ENCODE assay signal across 16 cellular contexts in genomic region chr3:47006145-47006651, GRCh38. TPM values are rescaled to one million over a fixed set of nuclear protein-coding genes. Genes with fewer than 3 reads are reported as not detected.
DNase-seq lines count a peak whose midpoint lies in the region; ATAC-seq and TF ChIP-seq lines count a peak whose summit lies in the region.
"Had no signal": no experiment of that assay in that cellular context is flagged by ENCODE, and none has a peak within 500 bp of the region (broad histone marks: within the 10 kb centered on the region; RNA-seq: fewer than 3 reads in every experiment).

No MANE protein-coding gene starts in this region.

- peaks cover 23% of the 10 kb centered on the region for H3K4me1 Mint-ChIP-seq in CD14-positive monocyte
- H3K4me1 Mint-ChIP-seq in IgD-negative memory B cell, result peaks cover 0 to 3% (median 0%) of the 10 kb centered on the region in 3 donors
- peaks cover 8% of the 10 kb centered on the region for H3K4me1 Mint-ChIP-seq in dendritic cell treated with granulocyte-macrophage colony-stimulating factor and Interleukin-4, amounts not matched to agents 40 ng/mL and 50 ng/mL, for 4 days (ENCODE audit: low read depth)
- H3K4me1 Mint-ChIP-seq in naive thymus-derived CD8-positive, alpha-beta T cell, result peaks cover 4 to 12% (median 7%) of the 10 kb centered on the region in 4 donors

- H3K36me3 Mint-ChIP-seq in CD14-positive monocyte (peaks cover 78 to 85% of the 10 kb centered on the region in 2 donors), IgD-negative memory B cell (no peaks in the 10 kb centered on the region)
- peaks cover 79% of the 10 kb centered on the region for H3K36me3 Mint-ChIP-seq in dendritic cell treated with granulocyte-macrophage colony-stimulating factor and Interleukin-4, amounts not matched to agents 40 ng/mL and 50 ng/mL, for 4 days (ENCODE audit: low read depth)
- H3K36me3 Mint-ChIP-seq in naive thymus-derived CD8-positive, alpha-beta T cell, result peaks cover 0 to 25% (median 4%) of the 10 kb centered on the region in 3 donors

- TF ChIP-seq CTCF in CD14-positive monocyte (IDR thresholded peaks at IDR 0.05), result no peak

- no peak overlapping the region for H3K4me3 ChIP-seq in H7 (ENCODE audit: insufficient read depth, low read depth, low read length)
- H3K4me3 ChIP-seq: GM23248, MG63 had no signal

- ATAC-seq in naive thymus-derived CD8-positive, alpha-beta T cell, result no peak
- ATAC-seq: CD8-positive, alpha-beta T cell had no signal

- intact Hi-C loops in CD14-positive monocyte (cut with micrococcal nuclease), result no loop called here
- intact Hi-C loops in dendritic cell treated with granulocyte-macrophage colony-stimulating factor and Interleukin-4, amounts not matched to agents 40 ng/mL and 50 ng/mL, for 4 days (cut with micrococcal nuclease), result no loop called here

- H3K27ac Mint-ChIP-seq in CD14-positive monocyte (peak overlapping the region in 3 of 7 donors; percentile 3 to 77 (median 77)), IgD-negative memory B cell (peak overlapping the region in 2 of 3 donors; percentile 18 to 50)
- peak overlapping the region; percentile 2 for H3K27ac Mint-ChIP-seq in dendritic cell treated with granulocyte-macrophage colony-stimulating factor and Interleukin-4, amounts not matched to agents 40 ng/mL and 50 ng/mL, for 4 days
- peak overlapping the region in 9 of 10 donors; percentile 5 to 86 (median 54) for H3K27ac Mint-ChIP-seq in naive thymus-derived CD8-positive, alpha-beta T cell

- POLR2A ChIA-PET in naive thymus-derived CD8-positive, alpha-beta T cell (lab: Charles Lee), result interaction anchor here (0.5 to 1.1 kb wide), 6 partner anchors 11 to 109 kb away, joined by 3 to 6 read pairs (median 3); partner anchors contain the start of gene CCDC12

- no peaks in the 10 kb centered on the region for H3K27me3 ChIP-seq in H7 (ENCODE audit: control insufficient read depth, insufficient read depth, low read length)
- H3K27me3 ChIP-seq: MG63 had no signal

- peaks cover 0 to 1% (median 0%) of the 10 kb centered on the region in 3 donors for H3K27me3 Mint-ChIP-seq in CD14-positive monocyte (ENCODE audit: low read depth in 3 of 3)
- H3K27me3 Mint-ChIP-seq in IgD-negative memory B cell, result no peaks in the 10 kb centered on the region
- no peaks in the 10 kb centered on the region for H3K27me3 Mint-ChIP-seq in dendritic cell treated with granulocyte-macrophage colony-stimulating factor and Interleukin-4, amounts not matched to agents 40 ng/mL and 50 ng/mL, for 4 days
- H3K27me3 Mint-ChIP-seq in naive thymus-derived CD8-positive, alpha-beta T cell, result no peaks in the 10 kb centered on the region

- DNase-seq in CD14-positive monocyte (ENCODE audit: low spot score) (peak; percentile 9), NAMALWA (ENCODE audit: low spot score) (no peak), H7 (no peak), NOMO-1 treated with DMSO at 0.1 percent for 48 hours (lab: John Stamatoyannopoulos, UW; ENCODE audit: unreplicated experiment) (no peak)
- DNase-seq in naive thymus-derived CD8-positive, alpha-beta T cell, result no peak
- no peak for DNase-seq in activated CD8-positive, alpha-beta memory T cell treated with anti-CD3 and anti-CD28 coated beads for 24 hours
- DNase-seq: GF-D8, GM23248, MG63, NCI-H1105, NCI-H187 treated with DMSO at 0.1 percent for 48 hours, NCI-H2171, NCI-H524 had no signal

- H3K36me3 ChIP-seq in H7 (replicated peaks; ENCODE audit: control insufficient read depth, insufficient read depth, low read length), result peaks cover 23% of the 10 kb centered on the region
- H3K36me3 ChIP-seq: MG63 had no signal

- no peak overlapping the region for H3K4me3 Mint-ChIP-seq in CD14-positive monocyte
- no peak overlapping the region for H3K4me3 Mint-ChIP-seq in IgD-negative memory B cell
- no peak overlapping the region for H3K4me3 Mint-ChIP-seq in dendritic cell treated with granulocyte-macrophage colony-stimulating factor and Interleukin-4, amounts not matched to agents 40 ng/mL and 50 ng/mL, for 4 days
- peak overlapping the region in 1 of 10 donors; percentile 70 for H3K4me3 Mint-ChIP-seq in naive thymus-derived CD8-positive, alpha-beta T cell
- H3K4me3 Mint-ChIP-seq: CD8-positive, alpha-beta T cell had no signal

- H3K9me3 Mint-ChIP-seq in CD14-positive monocyte, result no peaks in the 10 kb centered on the region
- no peaks in the 10 kb centered on the region for H3K9me3 Mint-ChIP-seq in IgD-negative memory B cell
- no peaks in the 10 kb centered on the region for H3K9me3 Mint-ChIP-seq in dendritic cell treated with granulocyte-macrophage colony-stimulating factor and Interleukin-4, amounts not matched to agents 40 ng/mL and 50 ng/mL, for 4 days
- no peaks in the 10 kb centered on the region for H3K9me3 Mint-ChIP-seq in naive thymus-derived CD8-positive, alpha-beta T cell
- H3K9me3 Mint-ChIP-seq: CD8-positive, alpha-beta T cell had no signal

RNA-seq across cellular contexts. Expression of gene NBEAL2, which starts 26.7 kb away (rescaled TPM):
- 10 to 100 TPM; 10.4 to 17.3 TPM for polyA plus RNA-seq in CD14-positive monocyte
- polyA plus RNA-seq in IgD-negative memory B cell, result 6.7 TPM
- 10 to 100 TPM; 40.7 to 46.0 TPM for total RNA-seq in naive thymus-derived CD8-positive, alpha-beta T cell
- polyA plus RNA-seq in naive thymus-derived CD8-positive, alpha-beta T cell, result 1 to 10 TPM in 2 of 3 donors, under 1 TPM in 1; 0.89 to 2.8 (median 1.9) TPM
- 51.6 and 65.4 TPM in 2 replicates for total RNA-seq in H7 (2014; rRNA removed; shearing (Covaris generic))

RNA-seq across cellular contexts. Expression of gene CCDC12, which starts 29.7 kb away (rescaled TPM):
- polyA plus RNA-seq in CD14-positive monocyte, result 10 to 100 TPM; 50.1 to 55.8 TPM
- polyA plus RNA-seq in IgD-negative memory B cell, result 151 TPM
- 10 to 100 TPM; 58.8 to 59.5 TPM for total RNA-seq in naive thymus-derived CD8-positive, alpha-beta T cell
- polyA plus RNA-seq in naive thymus-derived CD8-positive, alpha-beta T cell, result 100 to 1,000 TPM in 2 of 3 donors, 10 to 100 TPM in 1; 81.9 to 106 (median 106) TPM
- total RNA-seq in H7 (2014; rRNA removed; shearing (Covaris generic)), result 40.0 and 40.9 TPM in 2 replicates
